ENCODE assay signal across 15 cellular contexts in the genomic region with DNA sequence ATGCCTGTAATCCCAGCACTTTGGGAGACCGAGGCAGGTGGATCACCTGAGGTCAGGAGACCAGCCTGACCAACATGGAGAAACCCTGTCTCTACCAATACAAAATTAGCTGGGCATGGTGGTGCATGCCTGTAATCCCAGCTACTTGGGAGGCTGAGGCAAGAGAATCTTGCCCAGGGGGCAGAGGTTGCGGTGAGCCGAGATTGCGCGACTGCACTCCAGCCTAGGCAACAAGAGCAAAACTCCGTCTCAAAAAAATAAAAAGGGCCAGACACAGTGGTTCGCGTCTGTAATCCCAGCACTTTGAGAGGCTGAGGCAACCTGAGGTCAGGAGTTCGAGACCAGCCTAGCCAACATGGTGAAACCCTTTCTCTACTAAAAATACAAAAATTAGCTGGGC. TPM values are rescaled to one million over a fixed set of nuclear protein-coding genes. Genes with fewer than 3 reads are reported as not detected.
A peak's percentile ranks its signal among the peaks of the same experiment; 100 is the strongest.
DNase-seq lines count a peak whose midpoint lies in the region; TF ChIP-seq lines count a peak whose summit lies in the region.
"Not testable (repeated sequence)": the region's sequence is repeated elsewhere in the genome, so short reads cannot be mapped to it uniquely, and the experiment has no call there.
"Had no signal": no experiment of that assay in that cellular context is flagged by ENCODE, and none has a peak within 500 bp of the region (broad histone marks: within the 10 kb centered on the region; RNA-seq: fewer than 3 reads in every experiment).

No MANE protein-coding gene starts in this region.

- H3K27ac ChIP-seq in BLaER1 treated with 17β-estradiol and CSF1 and Interleukin-3, amounts not matched to agents 10 nM and 100 nM, result peak overlapping the region in 4 of 11 experiments; percentile 72 to 85 (median 80); a peak in 2 of 22 replicates
- peak overlapping the region; percentile 82 for H3K27ac ChIP-seq in OCI-LY1 (ENCODE audit: low read depth, low read length, poor library complexity, severe bottlenecking)
- peak overlapping the region; percentile 65 for H3K27ac ChIP-seq in fibroblast of lung (ENCODE audit: insufficient read depth, low read length)
- peak overlapping the region; percentile 61 for H3K27ac ChIP-seq in muscle layer of colon (ENCODE audit: low read depth, low read length)
- H3K27ac ChIP-seq in sigmoid colon, result peak overlapping the region in 3 of 4 donors; percentile 94 to 99 (median 98)
- peak overlapping the region; percentile 0 to 98 for H3K27ac ChIP-seq in uterus

- H3K4me3 Mint-ChIP-seq in activated T-cell treated with anti-CD3 and anti-CD28 coated beads, Interleukin-2, amount 50 U/mL, for 24 hours, result not testable (repeated sequence)

- H3K4me1 Mint-ChIP-seq in activated T-cell treated with anti-CD3 and anti-CD28 coated beads, Interleukin-2, amount 50 U/mL, for 24 hours (ENCODE audit: low read depth), result peaks cover 11% of the 10 kb centered on the region

- H3K4me3 ChIP-seq in BLaER1 treated with 17β-estradiol and CSF1 and Interleukin-3, amounts not matched to agents 10 nM and 100 nM; OCI-LY1 (ENCODE audit: low read depth, low read length, poor library complexity, severe bottlenecking); fibroblast of lung (replicated peaks in 1 of 4; ENCODE audit: control extremely low read depth in 1 of 4, insufficient read depth in 1 of 4, low read depth in 3 of 4, low read length in 4 of 4); muscle layer of colon (ENCODE audit: low read depth in 1 of 2, low read length in 2 of 2); sigmoid colon; uterus: not testable (repeated sequence)

- TF ChIP-seq POLR2A in sigmoid colon (IDR thresholded peaks at IDR 0.05); uterus (IDR thresholded peaks at IDR 0.05): not testable (repeated sequence)

- intact Hi-C loops in sigmoid colon (cut with DNase I), result loop anchor here (5.0 kb wide), 1 partner anchor 48 kb away; no protein-coding TSS in a partner anchor
- intact Hi-C loops in uterus (cut with DNase I; ENCODE audit: low total_unique reads), result not testable (repeated sequence)

- not testable (repeated sequence) for H3K9me3 ChIP-seq in BLaER1 treated with 17β-estradiol and CSF1 and Interleukin-3, amounts not matched to agents 10 nM and 100 nM (replicated peaks in 1 of 11); OCI-LY1 (ENCODE audit: low read length); fibroblast of lung (ENCODE audit: control insufficient read depth, insufficient read depth, low read depth, low read length); muscle layer of colon (ENCODE audit: low read length); sigmoid colon; uterus

- H3K9me2 ChIP-seq in OCI-LY1 (ENCODE audit: low read depth, low read length), result not testable (repeated sequence)

- not testable (repeated sequence) for TF ChIP-seq EP300 in sigmoid colon (IDR thresholded peaks at IDR 0.05)

- H3F3A ChIP-seq in OCI-LY1 (ENCODE audit: insufficient read depth, low read length), result not testable (repeated sequence)

- H3K4me1 ChIP-seq in BLaER1 treated with 17β-estradiol and CSF1 and Interleukin-3, amounts not matched to agents 10 nM and 100 nM, result peaks cover 20 to 33% (median 30%) of the 10 kb centered on the region in 10 experiments
- H3K4me1 ChIP-seq in OCI-LY1 (ENCODE audit: insufficient read depth, low read length, severe bottlenecking), result peaks cover 34% of the 10 kb centered on the region
- peaks cover 15% of the 10 kb centered on the region for H3K4me1 ChIP-seq in fibroblast of lung (ENCODE audit: control insufficient read depth, extremely low read depth, insufficient read depth, low read length)
- H3K4me1 ChIP-seq in muscle layer of colon (ENCODE audit: insufficient read depth, low read length); uterus: not testable (repeated sequence)
- peaks cover 0 to 61% (median 42%) of the 10 kb centered on the region in 4 donors for H3K4me1 ChIP-seq in sigmoid colon

- peaks cover 0 to 23% (median 0%) of the 10 kb centered on the region in 11 experiments; a peak in 8 of 22 replicates for H3K36me3 ChIP-seq in BLaER1 treated with 17β-estradiol and CSF1 and Interleukin-3, amounts not matched to agents 10 nM and 100 nM
- H3K36me3 ChIP-seq in OCI-LY1 (ENCODE audit: insufficient read depth, low read length), result peaks cover 16% of the 10 kb centered on the region
- not testable (repeated sequence) for H3K36me3 ChIP-seq in fibroblast of lung (ENCODE audit: control insufficient read depth, insufficient read depth, low read length); muscle layer of colon (ENCODE audit: insufficient read depth, low read length); sigmoid colon; uterus

- WGBS in sigmoid colon, 2 donors, result 94% methylated on average over 9 of the region's 9 CpGs

- H2AFZ ChIP-seq in OCI-LY1 (ENCODE audit: low read length); fibroblast of lung (ENCODE audit: low read length): not testable (repeated sequence)

- peak; percentile 7 for DNase-seq in activated T-cell treated with anti-CD3 and anti-CD28 coated beads, Interleukin-2, amount 50 U/mL, for 24 hours
- DNase-seq in fibroblast of lung (ENCODE audit: low read depth in 2 of 2); uterus: not testable (repeated sequence)
- DNase-seq in sigmoid colon, result peak; percentile 18

- TF ChIP-seq CTCF in OCI-LY1 (IDR thresholded peaks at IDR 0.05; ENCODE audit: low read length); fibroblast of lung (conservative IDR thresholded peaks at IDR 0.05 in 1 of 2, IDR thresholded peaks at IDR 0.05 in 1 of 2; ENCODE audit: low read depth in 1 of 2, low read length in 2 of 2); sigmoid colon (IDR thresholded peaks at IDR 0.05); uterus (IDR thresholded peaks at IDR 0.05): not testable (repeated sequence)

- H3K36me3 Mint-ChIP-seq in activated T-cell treated with anti-CD3 and anti-CD28 coated beads, Interleukin-2, amount 50 U/mL, for 24 hours (ENCODE audit: low read depth), result not testable (repeated sequence)

- not testable (repeated sequence) for H3K9ac ChIP-seq in BLaER1 treated with 17β-estradiol and CSF1 and Interleukin-3, amounts not matched to agents 10 nM and 100 nM; OCI-LY1 (ENCODE audit: low read length); fibroblast of lung (ENCODE audit: insufficient read depth, low read length); muscle layer of colon (ENCODE audit: low read length)

- peak overlapping the region in 8 of 11 experiments; percentile 77 to 97 (median 88); a peak in 13 of 22 replicates for H3K4me2 ChIP-seq in BLaER1 treated with 17β-estradiol and CSF1 and Interleukin-3, amounts not matched to agents 10 nM and 100 nM
- not testable (repeated sequence) for H3K4me2 ChIP-seq in OCI-LY1 (ENCODE audit: low read length); fibroblast of lung (ENCODE audit: extremely low read depth, insufficient read depth, low read length)

- peaks cover 65% of the 10 kb centered on the region for H3K27me3 Mint-ChIP-seq in activated T-cell treated with anti-CD3 and anti-CD28 coated beads, Interleukin-2, amount 50 U/mL, for 24 hours

- peaks cover 36 to 44% (median 40%) of the 10 kb centered on the region in 11 experiments for H3K27me3 ChIP-seq in BLaER1 treated with 17β-estradiol and CSF1 and Interleukin-3, amounts not matched to agents 10 nM and 100 nM
- not testable (repeated sequence) for H3K27me3 ChIP-seq in OCI-LY1 (ENCODE audit: insufficient read depth, low read length); fibroblast of lung (ENCODE audit: control insufficient read depth, insufficient read depth, low read length); muscle layer of colon (ENCODE audit: control insufficient read depth in 1 of 2, insufficient read depth in 2 of 2, low read length in 2 of 2); sigmoid colon; uterus

- H3K79me2 ChIP-seq in OCI-LY1 (ENCODE audit: insufficient read depth, low read length), result peaks cover 83% of the 10 kb centered on the region
- peaks cover 76% of the 10 kb centered on the region for H3K79me2 ChIP-seq in fibroblast of lung (ENCODE audit: control insufficient read depth, insufficient read depth, low read length)

- H3K27ac Mint-ChIP-seq in activated T-cell treated with anti-CD3 and anti-CD28 coated beads, Interleukin-2, amount 50 U/mL, for 24 hours, result not testable (repeated sequence)

- not testable (repeated sequence) for H3K9me3 Mint-ChIP-seq in activated T-cell treated with anti-CD3 and anti-CD28 coated beads, Interleukin-2, amount 50 U/mL, for 24 hours

- peaks cover 0 to 29% (median 0%) of the 10 kb centered on the region in 11 experiments; a peak in 9 of 22 replicates for H4K20me1 ChIP-seq in BLaER1 treated with 17β-estradiol and CSF1 and Interleukin-3, amounts not matched to agents 10 nM and 100 nM
- not testable (repeated sequence) for H4K20me1 ChIP-seq in OCI-LY1 (ENCODE audit: insufficient read depth, low read length); fibroblast of lung (ENCODE audit: control insufficient read depth, extremely low read depth, insufficient read depth, low read length)

RNA-seq across cellular contexts. Expression of gene GJC1, which starts 4.9 kb away (rescaled TPM):
- 19.3 and 33.9 TPM in 2 replicates for total RNA-seq in fibroblast of lung
- 33.6 and 97.3 TPM in 2 replicates for polyA plus RNA-seq in fibroblast of lung
- 27.6 and 78.0 TPM in 2 replicates for polyA plus RNA-seq in fibroblast of lung (2012)
- polyA minus RNA-seq in fibroblast of lung (ENCODE audit: low replicate concordance), result 71.8 and 316 TPM in 2 replicates
- total RNA-seq in sigmoid colon, result 100 to 1,000 TPM in 1 of 4 donors, 10 to 100 TPM in 3; 68.0 to 134 (median 82.7) TPM
- polyA plus RNA-seq in sigmoid colon, result 1 to 10 TPM in 1 of 3 donors, under 1 TPM in 2; 0.23 to 4.7 (median 0.60) TPM
- 10 to 100 TPM; 10.6 to 79.4 (median 50.2) TPM for total RNA-seq in uterus
- total RNA-seq: CD4-positive, CD25-positive, alpha-beta regulatory T cell; CD8-positive, alpha-beta T cell had no signal
- polyA plus RNA-seq: CD4-positive, CD25-positive, alpha-beta regulatory T cell had no signal

RNA-seq across cellular contexts. Expression of gene HIGD1B, which starts 22.4 kb away (rescaled TPM):
- not detected in 2 replicates for total RNA-seq in fibroblast of lung
- polyA plus RNA-seq in fibroblast of lung, result 0.34 TPM in 1 of 2 replicates, not detected in the other
- 0.52 TPM in 1 of 2 replicates, not detected in the other for polyA plus RNA-seq in fibroblast of lung (2012)
- polyA minus RNA-seq in fibroblast of lung (ENCODE audit: low replicate concordance), result not detected in 2 replicates
- 1 to 10 TPM in 2 of 4 donors, not detected in 2; 1.8 to 2.5 TPM for total RNA-seq in sigmoid colon
- polyA plus RNA-seq in sigmoid colon, result 1 to 10 TPM in 1 of 3 donors, not detected in 2; 1.1 TPM
- total RNA-seq in uterus, result 1 to 10 TPM in 2 of 4 donors, not detected in 2; 2.7 to 8.8 TPM
- total RNA-seq: Caco-2; CD4-positive, CD25-positive, alpha-beta regulatory T cell; CD8-positive, alpha-beta T cell; GM12878; GM23248; H1; H7 had no signal
- polyA plus RNA-seq: A549; CD4-positive, CD25-positive, alpha-beta regulatory T cell; GM23248; H1 had no signal
